In genomic region chr3:190345027-190345821, GRCh38 we compare ENCODE assay signal across 10 cellular contexts. TPM values are rescaled to one million over a fixed set of nuclear protein-coding genes. Genes with fewer than 3 reads are reported as not detected.
DNase-seq lines count a peak whose midpoint lies in the region; ATAC-seq and TF ChIP-seq lines count a peak whose summit lies in the region.
"Had no signal": no experiment of that assay in that cellular context is flagged by ENCODE, and none has a peak within 500 bp of the region (broad histone marks: within the 10 kb centered on the region; RNA-seq: fewer than 3 reads in every experiment).

No MANE protein-coding gene starts in this region.

- peaks cover 5 to 7% of the 10 kb centered on the region in 2 donors for H3K27me3 Mint-ChIP-seq in CD4-positive, alpha-beta memory T cell

- TF ChIP-seq CTCF in fibroblast of pulmonary artery (IDR thresholded peaks at IDR 0.05; ENCODE audit: low read length, missing control alignments), result no peak
- no peak for TF ChIP-seq CTCF in ovary (IDR thresholded peaks at IDR 0.05)

- H3K9me3 ChIP-seq in SJSA1 (replicated peaks) (no peaks in the 10 kb centered on the region), ovary (no peaks in the 10 kb centered on the region), aorta (ENCODE audit: control insufficient read depth, low read length) (no peaks in the 10 kb centered on the region)
- no peaks in the 10 kb centered on the region for H3K9me3 ChIP-seq in CD4-positive, alpha-beta memory T cell (ENCODE audit: control insufficient read depth in 1 of 2, low read length in 2 of 2)

- TF ChIP-seq EP300 in ovary (IDR thresholded peaks at IDR 0.05), result no peak

- peaks cover 1 to 6% of the 10 kb centered on the region in 2 donors for H3K36me3 Mint-ChIP-seq in activated naive CD4-positive, alpha-beta T cell treated with anti-CD3 and anti-CD28 coated beads, Interleukin-2, amount 50 U/mL, for 72 hours
- H3K36me3 Mint-ChIP-seq in CD4-positive, alpha-beta memory T cell, result no peaks in the 10 kb centered on the region

- H3K27ac Mint-ChIP-seq in activated naive CD4-positive, alpha-beta T cell treated with anti-CD3 and anti-CD28 coated beads, Interleukin-2, amount 50 U/mL, for 72 hours, result no peak overlapping the region
- H3K27ac Mint-ChIP-seq in CD4-positive, alpha-beta memory T cell, result no peak overlapping the region
- H3K27ac Mint-ChIP-seq: stimulated activated naive CD8-positive, alpha-beta T cell treated with anti-CD3 and anti-CD28 coated beads, Interleukin-15, amount 100 ng/mL, for 72 hours had no signal

- H3K4me1 Mint-ChIP-seq in CD4-positive, alpha-beta memory T cell, result peaks cover 0 to 1% (median 0%) of the 10 kb centered on the region in 4 donors
- H3K4me1 Mint-ChIP-seq: stimulated activated naive CD8-positive, alpha-beta T cell treated with anti-CD3 and anti-CD28 coated beads, Interleukin-15, amount 100 ng/mL, for 72 hours had no signal

- CTCF ChIA-PET in CD4-positive, alpha-beta memory T cell (lab: Charles Lee; ENCODE audit: partially characterized antibody), result interaction anchor here (2.9 kb wide), 1 partner anchor 23 kb away, joined by 18 read pairs; the partner anchor contains the start of gene CLDN1

- no peak for TF ChIP-seq POLR2A in ovary (IDR thresholded peaks at IDR 0.05)

- H3K4me1 ChIP-seq in SJSA1 (replicated peaks), result peaks cover 26% of the 10 kb centered on the region
- H3K4me1 ChIP-seq in ovary (ENCODE audit: insufficient read depth), result no peaks in the 10 kb centered on the region
- H3K4me1 ChIP-seq in aorta (ENCODE audit: control insufficient read depth in 1 of 2, insufficient read depth in 2 of 2, low read length in 2 of 2), result peaks cover 0 to 7% of the 10 kb centered on the region in 2 donors
- no peaks in the 10 kb centered on the region for H3K4me1 ChIP-seq in CD4-positive, alpha-beta memory T cell (ENCODE audit: insufficient read depth, low read length)

- no peaks in the 10 kb centered on the region for H3K27me3 ChIP-seq in SJSA1 (replicated peaks)
- no peaks in the 10 kb centered on the region for H3K27me3 ChIP-seq in ovary
- H3K27me3 ChIP-seq in aorta (ENCODE audit: control insufficient read depth in 1 of 2, insufficient read depth in 2 of 2, low read length in 1 of 2), result no peaks in the 10 kb centered on the region
- H3K27me3 ChIP-seq in CD4-positive, alpha-beta memory T cell (ENCODE audit: insufficient read depth, low read length), result no peaks in the 10 kb centered on the region

- POLR2A ChIA-PET in CD4-positive, alpha-beta memory T cell (lab: Charles Lee; ENCODE audit: partially characterized antibody), result no interaction called here

- no peak overlapping the region for H3K4me3 Mint-ChIP-seq in CD4-positive, alpha-beta memory T cell
- H3K4me3 Mint-ChIP-seq: stimulated activated naive CD8-positive, alpha-beta T cell treated with anti-CD3 and anti-CD28 coated beads, Interleukin-15, amount 100 ng/mL, for 72 hours had no signal

- DNase-seq in EH (ENCODE audit: low read depth), result peak; percentile 92
- DNase-seq in SJSA1 (ENCODE audit: low read depth in 1 of 2, low spot score in 2 of 2), result peak; percentile 55 to 86
- DNase-seq in fibroblast of pulmonary artery (ENCODE audit: low read depth), result peak; percentile 98
- peak; percentile 13 to 47 (median 29) for DNase-seq in ovary
- no peak for DNase-seq in activated naive CD4-positive, alpha-beta T cell treated with anti-CD3 and anti-CD28 coated beads, Interleukin-2, amount 50 U/mL, for 72 hours (ENCODE audit: low spot score in 2 of 2)
- DNase-seq in activated CD4-positive, CD25-positive, alpha-beta regulatory T cell treated with anti-CD3 and anti-CD28 coated beads, Interleukin-2, amount 50 U/mL, for 72 hours, result no peak
- no peak for DNase-seq in aorta
- no peak for DNase-seq in CD4-positive, alpha-beta memory T cell
- DNase-seq: activated CD4-positive, alpha-beta T cell treated with anti-CD3 and anti-CD28 coated beads, Interleukin-2, amount 50 U/mL, for 4 hours; stimulated activated naive CD8-positive, alpha-beta T cell treated with anti-CD3 and anti-CD28 coated beads, Interleukin-15, amount 100 ng/mL, for 72 hours had no signal

- H3K36me3 ChIP-seq in SJSA1 (no peaks in the 10 kb centered on the region), ovary (no peaks in the 10 kb centered on the region), aorta (ENCODE audit: control insufficient read depth in 1 of 2, insufficient read depth in 2 of 2, low read length in 1 of 2) (no peaks in the 10 kb centered on the region)
- no peaks in the 10 kb centered on the region for H3K36me3 ChIP-seq in CD4-positive, alpha-beta memory T cell (ENCODE audit: insufficient read depth, low read length)

- H3K4me3 ChIP-seq in SJSA1 (peak overlapping the region; percentile 9; the same call in 1 of the 2 replicates), fibroblast of pulmonary artery (replicated peaks; ENCODE audit: low read depth, low read length) (peak overlapping the region; percentile 4), ovary (no peak overlapping the region), aorta (ENCODE audit: low read length in 2 of 2) (no peak overlapping the region)
- no peak overlapping the region for H3K4me3 ChIP-seq in CD4-positive, alpha-beta memory T cell (ENCODE audit: low read length in 2 of 2)

- 2 to 5% (median 4%) methylated on average over 4 of the region's 4 CpGs for WGBS in ovary, 3 donors
- 15 to 17% methylated on average over 4 of the region's 4 CpGs for WGBS in aorta, 2 donors

- ATAC-seq in activated naive CD4-positive, alpha-beta T cell treated with anti-CD3 and anti-CD28 coated beads, Interleukin-2, amount 50 U/mL, for 72 hours, result no peak
- ATAC-seq in aorta (ENCODE audit: low FRiP score), result no peak
- ATAC-seq: stimulated activated naive CD8-positive, alpha-beta T cell treated with anti-CD3 and anti-CD28 coated beads, Interleukin-15, amount 100 ng/mL, for 72 hours had no signal

- peaks cover 0 to 13% of the 10 kb centered on the region in 2 donors for H3K9me3 Mint-ChIP-seq in activated naive CD4-positive, alpha-beta T cell treated with anti-CD3 and anti-CD28 coated beads, Interleukin-2, amount 50 U/mL, for 72 hours
- peaks cover 0 to 8% (median under 1%) of the 10 kb centered on the region in 8 donors for H3K9me3 Mint-ChIP-seq in CD4-positive, alpha-beta memory T cell

- intact Hi-C loops in ovary (cut with DNase I) (no loop called here), aorta (cut with DNase I) (no loop called here)
- intact Hi-C loops in CD4-positive, alpha-beta memory T cell (cut with micrococcal nuclease), result no loop called here

- H3K27ac ChIP-seq in SJSA1 (peak overlapping the region; percentile 99), ovary (peak overlapping the region in 1 of 2 donors; percentile 61), aorta (ENCODE audit: low read depth in 1 of 2, low read length in 2 of 2) (no peak overlapping the region)
- H3K27ac ChIP-seq in CD4-positive, alpha-beta memory T cell (ENCODE audit: low read depth, low read length), result no peak overlapping the region

RNA-seq across cellular contexts. Expression of gene CLDN1, which starts 23.0 kb away (rescaled TPM):
- total RNA-seq in SJSA1 (2014; rRNA removed; shearing (Covaris generic)), result 1.5 and 2.4 TPM in 2 replicates
- total RNA-seq in ovary (100 to 1,000 TPM in 1 of 7 donors, 10 to 100 TPM in 4, 1 to 10 TPM in 2; 1.8 to 258 (median 13.2) TPM), aorta (1 to 10 TPM; 1.8 to 4.5 TPM)
- polyA plus RNA-seq in ovary (10 to 100 TPM in 1 of 2 donors, 1 to 10 TPM in 1; 9.9 to 21.5 TPM), aorta (1 to 10 TPM; 1.6 to 1.8 TPM)
- 10 to 100 TPM in 1 of 2 donors, 1 to 10 TPM in 1; 1.4 to 11.4 TPM for total RNA-seq in activated naive CD4-positive, alpha-beta T cell treated with anti-CD3 and anti-CD28 coated beads, Interleukin-2, amount 50 U/mL, for 72 hours
- not detected for total RNA-seq in CD4-positive, alpha-beta memory T cell
- polyA plus RNA-seq in CD4-positive, alpha-beta memory T cell, result not detected

RNA-seq across cellular contexts. Expression of gene CLDN16, which starts 42.7 kb away (rescaled TPM):
- 0.08 TPM in 1 of 2 replicates, not detected in the other for total RNA-seq in SJSA1 (2014; rRNA removed; shearing (Covaris generic))
- 1 to 10 TPM in 1 of 7 donors, under 1 TPM in 4, not detected in 2; 0.12 to 5.2 (median 0.28) TPM for total RNA-seq in ovary
- under 1 TPM; 0.06 to 0.08 TPM for polyA plus RNA-seq in ovary
- not detected for total RNA-seq in activated naive CD4-positive, alpha-beta T cell treated with anti-CD3 and anti-CD28 coated beads, Interleukin-2, amount 50 U/mL, for 72 hours
- not detected for total RNA-seq in aorta
- polyA plus RNA-seq in aorta, result not detected
- total RNA-seq in CD4-positive, alpha-beta memory T cell, result not detected
- not detected for polyA plus RNA-seq in CD4-positive, alpha-beta memory T cell

Comparison
In these comparisons a context has a peak if more than half of its experiments do, and no peak if none do; other contexts are left out.
1. DNase-seq: peak in EH (single experiment), SJSA1 (2 of 2), fibroblast of pulmonary artery (single experiment) and ovary (5 of 5); none in activated naive CD4-positive, alpha-beta T cell treated with anti-CD3 and anti-CD28 coated beads, Interleukin-2, amount 50 U/mL, for 72 hours (0 of 2), activated CD4-positive, CD25-positive, alpha-beta regulatory T cell treated with anti-CD3 and anti-CD28 coated beads, Interleukin-2, amount 50 U/mL, for 72 hours (single experiment), aorta (0 of 2) and CD4-positive, alpha-beta memory T cell (0 of 5).
2. H3K4me3 ChIP-seq: peak in SJSA1 (single experiment) and fibroblast of pulmonary artery (single experiment); none in ovary (single experiment), aorta (0 of 2) and CD4-positive, alpha-beta memory T cell (0 of 2).